Comparison of ENCODE assay signal across 8 cellular contexts in genomic region chr22:37021710-37022482, GRCh38. TPM values are rescaled to one million over a fixed set of nuclear protein-coding genes. Genes with fewer than 3 reads are reported as not detected.
DNase-seq lines count a peak whose midpoint lies in the region; ATAC-seq and TF ChIP-seq lines count a peak whose summit lies in the region.

No MANE protein-coding gene starts in this region.

- H3K9me3 ChIP-seq in RWPE2 (ENCODE audit: severe bottlenecking) (no peaks in the 10 kb centered on the region), right cardiac atrium (ENCODE audit: control insufficient read depth, low read length) (no peaks in the 10 kb centered on the region)

- intact Hi-C loops in right cardiac atrium (cut with DNase I) = no loop called here

- WGBS in right cardiac atrium = 65% methylated on average over 13 of the region's 13 CpGs

- H3K27me3 ChIP-seq in RWPE2 (ENCODE audit: insufficient read depth, poor library complexity, severe bottlenecking) (no peaks in the 10 kb centered on the region), right cardiac atrium (ENCODE audit: control insufficient read depth, insufficient read depth) (no peaks in the 10 kb centered on the region)

- H3K4me3 ChIP-seq in RWPE2 (ENCODE audit: severe bottlenecking) (no peak overlapping the region), right cardiac atrium (ENCODE audit: low read length) (no peak overlapping the region)

- H3K4me1 ChIP-seq in RWPE2 (ENCODE audit: insufficient read depth, poor library complexity, severe bottlenecking) = no peaks in the 10 kb centered on the region
- H3K4me1 ChIP-seq in right cardiac atrium (ENCODE audit: control insufficient read depth, insufficient read depth, low read length) = peaks cover 17% of the 10 kb centered on the region

- ATAC-seq in RWPE2 (ENCODE audit: low read depth) (no peak), right cardiac atrium (no peak), GM19452 (IDR thresholded peaks at IDR 0.05; ENCODE audit: unreplicated experiment) (no peak)

- DNase-seq in GM13976 (ENCODE audit: low spot score) (peak; percentile 85), RWPE2 (ENCODE audit: low spot score) (no peak), right cardiac atrium (peak; percentile 47 to 84 (median 77)), NCI-H2029 treated with DMSO at 0.1 percent for 48 hours (lab: John Stamatoyannopoulos, UW) (no peak), mesenteric fat pad (ENCODE audit: low spot score) (no peak)
- DNase-seq in activated naive CD4-positive, alpha-beta T cell treated with anti-CD3 and anti-CD28 coated beads, Interleukin-2, amount 50 U/mL, for 16 hours = peak; percentile 56
- DNase-seq in stimulated activated CD4-positive, alpha-beta T cell treated with anti-CD3 and anti-CD28 coated beads, Interleukin-1b, Interleukin-23, amount 100 ng/mL, for 1 hour (ENCODE audit: low read depth in 2 of 2) = peak; percentile 27

- no peak overlapping the region for H3K27ac ChIP-seq in RWPE2 (ENCODE audit: poor library complexity, severe bottlenecking)
- H3K27ac ChIP-seq in right cardiac atrium (ENCODE audit: low read length) = no peak overlapping the region

- TF ChIP-seq CTCF in GM13976 (IDR thresholded peaks at IDR 0.05; ENCODE audit: borderline replicate concordance, control extremely low read depth, extremely low read depth, insufficient read depth, missing control alignments) (peak; percentile 88), RWPE2 (IDR thresholded peaks at IDR 0.05; ENCODE audit: poor library complexity, severe bottlenecking) (peak; percentile 75)

- in situ Hi-C loops in GM13976 (cut with MboI; ENCODE audit: low sequenced_read_pairs, unreplicated experiment) = no loop called here

- H3K36me3 ChIP-seq in RWPE2 (ENCODE audit: low read depth) = peaks cover 47% of the 10 kb centered on the region

RNA-seq across cellular contexts. Expression of gene MPST, which starts 2.4 kb away (rescaled TPM):
- total RNA-seq in right cardiac atrium (10 to 100 TPM; 49.6 to 65.7 (median 54.2) TPM), mesenteric fat pad (63.8 TPM)
- 93.0 TPM for polyA plus RNA-seq in right cardiac atrium

RNA-seq across cellular contexts. Expression of gene TST, which starts 2.6 kb away (rescaled TPM):
- total RNA-seq in right cardiac atrium (10 to 100 TPM; 31.7 to 53.6 (median 36.6) TPM), mesenteric fat pad (58.5 TPM)
- polyA plus RNA-seq in right cardiac atrium = 67.9 TPM

RNA-seq across cellular contexts. Expression of gene KCTD17, which starts 29.6 kb away (rescaled TPM):
- total RNA-seq in right cardiac atrium = 10 to 100 TPM; 24.8 to 37.8 (median 32.2) TPM
- 34.4 TPM for polyA plus RNA-seq in right cardiac atrium
- 13.4 TPM for total RNA-seq in mesenteric fat pad

Comparison
In these comparisons a context has a peak if more than half of its experiments do, and no peak if none do; other contexts are left out.
1. DNase-seq: peak in GM13976 (single experiment), activated naive CD4-positive, alpha-beta T cell treated with anti-CD3 and anti-CD28 coated beads, Interleukin-2, amount 50 U/mL, for 16 hours (single experiment), right cardiac atrium (3 of 3) and stimulated activated CD4-positive, alpha-beta T cell treated with anti-CD3 and anti-CD28 coated beads, Interleukin-1b, Interleukin-23, amount 100 ng/mL, for 1 hour (2 of 2); none in RWPE2 (single experiment), NCI-H2029 treated with DMSO at 0.1 percent for 48 hours (single experiment) and mesenteric fat pad (single experiment).